Comparison of ENCODE assay signal across 19 cellular contexts in genomic region chr1:1787206-1787605, GRCh38. TPM values are rescaled to one million over a fixed set of nuclear protein-coding genes. Genes with fewer than 3 reads are reported as not detected.
DNase-seq lines count a peak whose midpoint lies in the region; ATAC-seq and TF ChIP-seq lines count a peak whose summit lies in the region.
"Had no signal": no experiment of that assay in that cellular context is flagged by ENCODE, and none has a peak within 500 bp of the region (broad histone marks: within the 10 kb centered on the region; RNA-seq: fewer than 3 reads in every experiment).

No MANE protein-coding gene starts in this region.

- peaks cover 17% of the 10 kb centered on the region for H3K4me1 ChIP-seq in lower lobe of right lung

- no peak overlapping the region for H3K4me3 ChIP-seq in lower lobe of right lung
- H3K4me3 ChIP-seq: A549, MG63, SJSA1 had no signal

- H3K36me3 Mint-ChIP-seq in HFFc6 (ENCODE audit: low read depth): peaks cover 34% of the 10 kb centered on the region
- peaks cover 47% of the 10 kb centered on the region for H3K36me3 Mint-ChIP-seq in activated T-helper 1 cell treated with anti-CD3 and anti-CD28 coated beads, Interleukin-12 subunit alpha, Interleukin-12 subunit beta, Interleukin-2, Interleukin-4 antibody, amounts not matched to agents 30 ng/mL and 10 ng/mL and 1 ng/mL, durations not matched to agents 14 hours and 24 hours and 36 hours (ENCODE audit: low read depth)

- peak overlapping the region; percentile 3; the same call in 1 of the 2 replicates for H3K27ac Mint-ChIP-seq in HFFc6
- H3K27ac Mint-ChIP-seq in activated T-helper 1 cell treated with anti-CD3 and anti-CD28 coated beads, Interleukin-12 subunit alpha, Interleukin-12 subunit beta, Interleukin-2, Interleukin-4 antibody, amounts not matched to agents 30 ng/mL and 10 ng/mL and 1 ng/mL, durations not matched to agents 14 hours and 24 hours and 36 hours: peak overlapping the region; percentile 1

- H3K9me3 Mint-ChIP-seq in HFFc6: no peaks in the 10 kb centered on the region
- H3K9me3 Mint-ChIP-seq in activated T-helper 1 cell treated with anti-CD3 and anti-CD28 coated beads, Interleukin-12 subunit alpha, Interleukin-12 subunit beta, Interleukin-2, Interleukin-4 antibody, amounts not matched to agents 30 ng/mL and 10 ng/mL and 1 ng/mL, durations not matched to agents 14 hours and 24 hours and 36 hours: no peaks in the 10 kb centered on the region
- H3K9me3 Mint-ChIP-seq: CD14-positive monocyte had no signal

- DNase-seq in AG20443 (ENCODE audit: low spot score) (peak; percentile 2), HFFc6 (no peak), lower lobe of right lung (peak; percentile 40), anterior cingulate cortex (lab: John Stamatoyannopoulos, UW) (no peak), NCI-H1105 (lab: John Stamatoyannopoulos, UW) (no peak), cerebellum (ENCODE audit: low spot score) (no peak)
- no peak for DNase-seq in activated T-helper 1 cell treated with anti-CD3 and anti-CD28 coated beads, Interleukin-12 subunit alpha, Interleukin-12 subunit beta, Interleukin-2, Interleukin-4 antibody, amounts not matched to agents 30 ng/mL and 10 ng/mL and 1 ng/mL, durations not matched to agents 14 hours and 24 hours and 36 hours (ENCODE audit: low spot score)
- DNase-seq: DND-41, H7, Kasumi-1, MG63, NCI-H1048, NCI-H1436 treated with DMSO at 0.1 percent for 48 hours, NCI-H2029, NCI-H345, NCI-H526 had no signal

- H3K9me3 ChIP-seq in lower lobe of right lung: no peaks in the 10 kb centered on the region
- H3K9me3 ChIP-seq: A549, MG63, SJSA1 had no signal

- intact Hi-C loops in activated T-helper 1 cell treated with anti-CD3 and anti-CD28 coated beads, Interleukin-12 subunit alpha, Interleukin-12 subunit beta, Interleukin-2, Interleukin-4 antibody, amounts not matched to agents 30 ng/mL and 10 ng/mL and 1 ng/mL, durations not matched to agents 14 hours and 24 hours and 36 hours (cut with micrococcal nuclease): no loop called here
- intact Hi-C loops in lower lobe of right lung (cut with DNase I): no loop called here

- ATAC-seq in lower lobe of right lung: no peak
- ATAC-seq: A549 had no signal

- peaks cover 16% of the 10 kb centered on the region for H3K4me1 Mint-ChIP-seq in HFFc6 (ENCODE audit: low read depth)
- peaks cover 11% of the 10 kb centered on the region for H3K4me1 Mint-ChIP-seq in activated T-helper 1 cell treated with anti-CD3 and anti-CD28 coated beads, Interleukin-12 subunit alpha, Interleukin-12 subunit beta, Interleukin-2, Interleukin-4 antibody, amounts not matched to agents 30 ng/mL and 10 ng/mL and 1 ng/mL, durations not matched to agents 14 hours and 24 hours and 36 hours (ENCODE audit: low read depth)

- no peak for TF ChIP-seq CTCF in HFFc6 (IDR thresholded peaks at IDR 0.05)
- TF ChIP-seq CTCF in lower lobe of right lung (IDR thresholded peaks at IDR 0.05): no peak

- peaks cover 78% of the 10 kb centered on the region for H3K36me3 ChIP-seq in lower lobe of right lung

- H3K27ac ChIP-seq in lower lobe of right lung: no peak overlapping the region
- H3K27ac ChIP-seq: A549, SJSA1 had no signal

- no peak overlapping the region for H3K4me3 Mint-ChIP-seq in HFFc6
- no peak overlapping the region for H3K4me3 Mint-ChIP-seq in activated T-helper 1 cell treated with anti-CD3 and anti-CD28 coated beads, Interleukin-12 subunit alpha, Interleukin-12 subunit beta, Interleukin-2, Interleukin-4 antibody, amounts not matched to agents 30 ng/mL and 10 ng/mL and 1 ng/mL, durations not matched to agents 14 hours and 24 hours and 36 hours
- H3K4me3 Mint-ChIP-seq: CD14-positive monocyte had no signal

- H3K27me3 ChIP-seq in lower lobe of right lung (ENCODE audit: low read depth): no peaks in the 10 kb centered on the region
- H3K27me3 ChIP-seq: MG63, SJSA1 had no signal

- H3K27me3 Mint-ChIP-seq in HFFc6 (ENCODE audit: insufficient read depth): peaks cover 7% of the 10 kb centered on the region
- H3K27me3 Mint-ChIP-seq in activated T-helper 1 cell treated with anti-CD3 and anti-CD28 coated beads, Interleukin-12 subunit alpha, Interleukin-12 subunit beta, Interleukin-2, Interleukin-4 antibody, amounts not matched to agents 30 ng/mL and 10 ng/mL and 1 ng/mL, durations not matched to agents 14 hours and 24 hours and 36 hours (ENCODE audit: insufficient read depth): no peaks in the 10 kb centered on the region

RNA-seq across cellular contexts. Expression of gene NADK, which starts 8.9 kb away (rescaled TPM):
- 10 to 100 TPM; 50.3 to 68.8 (median 54.8) TPM for total RNA-seq in HFFc6 (2021; fragmentation: NEBNext Ultra II Directional; extraction: Animal tissue kit (Norgen Biotek cat#: 25700))
- total RNA-seq in activated T-helper 1 cell treated with anti-CD3 and anti-CD28 coated beads, Interleukin-12 subunit alpha, Interleukin-12 subunit beta, Interleukin-2, Interleukin-4 antibody, amounts not matched to agents 30 ng/mL and 10 ng/mL and 1 ng/mL, durations not matched to agents 14 hours and 24 hours and 36 hours: 95.5 and 96.8 TPM in 2 replicates
- 133 TPM for total RNA-seq in lower lobe of right lung
- total RNA-seq in cerebellum: 22.4 TPM

Comparison
In these comparisons a context has a peak if more than half of its experiments do, and no peak if none do; other contexts are left out.
1. DNase-seq: peak in AG20443 (single experiment) and lower lobe of right lung (single experiment); none in HFFc6 (single experiment), activated T-helper 1 cell treated with anti-CD3 and anti-CD28 coated beads, Interleukin-12 subunit alpha, Interleukin-12 subunit beta, Interleukin-2, Interleukin-4 antibody, amounts not matched to agents 30 ng/mL and 10 ng/mL and 1 ng/mL, durations not matched to agents 14 hours and 24 hours and 36 hours (single experiment), anterior cingulate cortex (0 of 58), NCI-H1105 (single experiment) and cerebellum (single experiment).